In genomic region chr16:58670946-58671583, GRCh38 we compare ENCODE assay signal across 31 cellular contexts.
"Had no signal": no experiment of that assay in that cellular context is flagged by ENCODE, and none has a peak within 500 bp of the region (broad histone marks: within the 10 kb centered on the region; RNA-seq: fewer than 3 reads in every experiment).

No MANE protein-coding gene starts in this region.

- DNase-seq: activated CD4-positive, alpha-beta memory T cell treated with anti-CD3 and anti-CD28 coated beads for 36 hours; activated CD4-positive, alpha-beta T cell treated with anti-CD3 and anti-CD28 coated beads for 36 hours; activated CD4-positive, alpha-beta T cell treated with anti-CD3 and anti-CD28 coated beads, Interleukin-2, amount 10 ng/mL, durations not matched to agents 24 days and 14 days; activated CD4-positive, CD25-positive, alpha-beta regulatory T cell; activated CD4-positive, CD25-positive, alpha-beta regulatory T cell treated with anti-CD3 and anti-CD28 coated beads, Interleukin-2, amount 50 U/mL, for 72 hours; activated CD8-positive, alpha-beta memory T cell treated with anti-CD3 and anti-CD28 coated beads, Interleukin-2, amount 10 ng/mL, durations not matched to agents 7 days and 5 days; activated CD8-positive, alpha-beta memory T cell treated with anti-CD3 and anti-CD28 coated beads, Interleukin-2, amount 50 U/mL, for 4 hours; activated CD8-positive, alpha-beta T cell treated with anti-CD3 and anti-CD28 coated beads, Interleukin-2, amount 10 ng/mL, durations not matched to agents 7 days and 5 days; activated gamma-delta T cell; activated naive CD4-positive, alpha-beta T cell treated with anti-CD3 and anti-CD28 coated beads, Interleukin-2, amount 50 U/mL, for 16 hours; activated naive CD4-positive, alpha-beta T cell treated with Interleukin-2 at 50 U/mL for 16 hours; activated T-cell treated with anti-CD3 and anti-CD28 coated beads, Interleukin-2, amount 50 U/mL, for 1 hour; activated T-cell treated with anti-CD3 and anti-CD28 coated beads, Interleukin-2, amount 50 U/mL, for 48 hours; amniotic stem cell; anterior cingulate cortex; brain microvascular endothelial cell; dorsolateral prefrontal cortex; effector memory CD4-positive, alpha-beta T cell; endodermal cell; foreskin fibroblast; head of caudate nucleus; T-helper 1 cell; T-helper 2 cell had no signal

- H3K27ac ChIP-seq: brain microvascular endothelial cell, coronary artery, dorsolateral prefrontal cortex had no signal

- ATAC-seq: activated CD4-positive, alpha-beta T cell treated with anti-CD3 and anti-CD28 coated beads for 36 hours; activated CD8-positive, alpha-beta memory T cell treated with anti-CD3 and anti-CD28 coated beads, Interleukin-2, amount 10 ng/mL, durations not matched to agents 7 days and 5 days; activated CD8-positive, alpha-beta T cell treated with anti-CD3 and anti-CD28 coated beads, Interleukin-2, amount 10 ng/mL, durations not matched to agents 7 days and 5 days had no signal

- H3K4me3 Mint-ChIP-seq: activated CD4-positive, alpha-beta memory T cell treated with anti-CD3 and anti-CD28 coated beads for 36 hours; activated CD4-positive, alpha-beta T cell treated with anti-CD3 and anti-CD28 coated beads for 36 hours; activated CD4-positive, alpha-beta T cell treated with anti-CD3 and anti-CD28 coated beads, Interleukin-2, amount 10 ng/mL, durations not matched to agents 24 days and 14 days; activated CD8-positive, alpha-beta memory T cell treated with anti-CD3 and anti-CD28 coated beads, Interleukin-2, amount 10 ng/mL, durations not matched to agents 7 days and 5 days; activated CD8-positive, alpha-beta T cell treated with anti-CD3 and anti-CD28 coated beads, Interleukin-2, amount 10 ng/mL, durations not matched to agents 7 days and 5 days; activated naive CD8-positive, alpha-beta T cell; activated T-helper 1 cell treated with anti-CD3 and anti-CD28 coated beads, Interleukin-12 subunit alpha, Interleukin-12 subunit beta, Interleukin-2, Interleukin-4 antibody, amounts not matched to agents 30 ng/mL and 10 ng/mL and 1 ng/mL, durations not matched to agents 14 hours and 24 hours and 36 hours; central memory CD8-positive, alpha-beta T cell; dendritic cell treated with granulocyte-macrophage colony-stimulating factor and Interleukin-4, amounts not matched to agents 40 ng/mL and 50 ng/mL, for 4 days; endodermal cell had no signal

- H3K27me3 ChIP-seq: brain microvascular endothelial cell, dorsolateral prefrontal cortex had no signal

- H3K9me3 Mint-ChIP-seq: activated CD4-positive, alpha-beta memory T cell treated with anti-CD3 and anti-CD28 coated beads for 36 hours; activated CD4-positive, alpha-beta T cell treated with anti-CD3 and anti-CD28 coated beads, Interleukin-2, amount 10 ng/mL, durations not matched to agents 24 days and 14 days; activated T-helper 1 cell treated with anti-CD3 and anti-CD28 coated beads, Interleukin-12 subunit alpha, Interleukin-12 subunit beta, Interleukin-2, Interleukin-4 antibody, amounts not matched to agents 30 ng/mL and 10 ng/mL and 1 ng/mL, durations not matched to agents 14 hours and 24 hours and 36 hours; central memory CD8-positive, alpha-beta T cell; dendritic cell treated with granulocyte-macrophage colony-stimulating factor and Interleukin-4, amounts not matched to agents 40 ng/mL and 50 ng/mL, for 4 days; endodermal cell had no signal

- H3K4me1 Mint-ChIP-seq: activated CD4-positive, alpha-beta T cell treated with anti-CD3 and anti-CD28 coated beads for 36 hours; activated CD4-positive, alpha-beta T cell treated with anti-CD3 and anti-CD28 coated beads, Interleukin-2, amount 10 ng/mL, durations not matched to agents 24 days and 14 days; activated CD8-positive, alpha-beta memory T cell treated with anti-CD3 and anti-CD28 coated beads, Interleukin-2, amount 10 ng/mL, durations not matched to agents 7 days and 5 days; central memory CD8-positive, alpha-beta T cell; endodermal cell had no signal

- H3K36me3 Mint-ChIP-seq: activated CD8-positive, alpha-beta memory T cell treated with anti-CD3 and anti-CD28 coated beads, Interleukin-2, amount 10 ng/mL, durations not matched to agents 7 days and 5 days had no signal

- FAIRE-seq: astrocyte, bronchial epithelial cell, frontal cortex had no signal

- H3K4me3 ChIP-seq: coronary artery, dorsolateral prefrontal cortex had no signal

- H3K27ac Mint-ChIP-seq: activated CD4-positive, alpha-beta memory T cell treated with anti-CD3 and anti-CD28 coated beads for 36 hours; activated CD4-positive, alpha-beta T cell treated with anti-CD3 and anti-CD28 coated beads for 36 hours; activated CD4-positive, alpha-beta T cell treated with anti-CD3 and anti-CD28 coated beads, Interleukin-2, amount 10 ng/mL, durations not matched to agents 24 days and 14 days; activated CD8-positive, alpha-beta memory T cell treated with anti-CD3 and anti-CD28 coated beads, Interleukin-2, amount 10 ng/mL, durations not matched to agents 7 days and 5 days; activated CD8-positive, alpha-beta T cell treated with anti-CD3 and anti-CD28 coated beads, Interleukin-2, amount 10 ng/mL, durations not matched to agents 7 days and 5 days; activated naive CD8-positive, alpha-beta T cell; activated T-helper 1 cell treated with anti-CD3 and anti-CD28 coated beads, Interleukin-12 subunit alpha, Interleukin-12 subunit beta, Interleukin-2, Interleukin-4 antibody, amounts not matched to agents 30 ng/mL and 10 ng/mL and 1 ng/mL, durations not matched to agents 14 hours and 24 hours and 36 hours; dendritic cell treated with granulocyte-macrophage colony-stimulating factor and Interleukin-4, amounts not matched to agents 40 ng/mL and 50 ng/mL, for 4 days; endodermal cell had no signal
